Comparison of ENCODE assay signal across 1 cellular context in the genomic region with DNA sequence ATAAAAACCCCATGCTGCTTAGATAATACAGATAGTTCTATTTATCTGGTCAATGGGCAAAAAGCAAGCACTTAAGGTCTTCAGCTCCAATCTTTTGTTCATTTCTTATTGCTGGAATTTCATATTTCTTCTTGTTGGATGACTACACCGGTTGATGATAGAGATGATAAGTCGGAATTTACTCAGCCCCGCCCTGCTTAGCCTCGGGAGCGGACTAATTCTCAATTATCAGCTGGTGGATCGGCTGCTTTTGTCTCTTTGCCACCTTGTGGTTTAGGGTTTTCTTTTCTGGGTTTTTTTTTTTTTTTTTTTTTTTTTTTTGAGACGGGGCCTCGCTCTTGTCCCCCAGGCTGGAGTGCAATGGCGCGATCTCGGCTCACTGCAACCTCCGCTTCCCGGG. TPM values are rescaled to one million over a fixed set of nuclear protein-coding genes. Genes with fewer than 3 reads are reported as not detected.
"Had no signal": no experiment of that assay in that cellular context is flagged by ENCODE, and none has a peak within 500 bp of the region (broad histone marks: within the 10 kb centered on the region; RNA-seq: fewer than 3 reads in every experiment).

No MANE protein-coding gene starts in this region.

RNA-seq across cellular contexts. Expression of gene PTPN3, which starts 34.5 kb away (rescaled TPM):
- total RNA-seq: naive thymus-derived CD8-positive, alpha-beta T cell had no signal
- polyA plus RNA-seq: naive thymus-derived CD8-positive, alpha-beta T cell had no signal
